ENCODE assay signal across 16 cellular contexts in the genomic region with DNA sequence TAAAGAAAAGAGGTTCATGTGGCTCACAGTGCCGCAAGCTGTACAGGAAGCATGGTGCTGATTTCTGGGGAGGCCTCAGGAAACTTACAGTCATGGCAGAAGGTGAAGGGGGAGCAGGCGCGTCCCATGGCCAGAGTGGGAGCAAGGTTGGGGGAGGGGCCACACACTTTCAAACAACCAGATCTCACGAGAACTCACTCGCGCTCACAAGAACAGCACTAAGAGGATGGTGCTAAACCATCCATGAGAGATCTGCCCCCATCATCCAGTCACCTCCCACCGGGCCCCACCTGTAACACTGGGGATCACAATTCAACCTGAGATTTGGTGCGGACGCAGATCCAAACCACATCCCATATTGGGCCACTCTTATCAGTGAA.
A peak's percentile ranks its signal among the peaks of the same experiment; 100 is the strongest.
DNase-seq lines count a peak whose midpoint lies in the region; ATAC-seq and TF ChIP-seq lines count a peak whose summit lies in the region.
"Had no signal": no experiment of that assay in that cellular context is flagged by ENCODE, and none has a peak within 500 bp of the region (broad histone marks: within the 10 kb centered on the region; RNA-seq: fewer than 3 reads in every experiment).

No MANE protein-coding gene starts in this region.

- peaks cover 7% of the 10 kb centered on the region for H3K4me1 Mint-ChIP-seq in endothelial cell (ENCODE audit: unreplicated experiment)
- H3K4me1 Mint-ChIP-seq in activated CD8-positive, alpha-beta T cell treated with anti-CD3 and anti-CD28 coated beads for 36 hours (ENCODE audit: low read depth), result no peaks in the 10 kb centered on the region
- H3K4me1 Mint-ChIP-seq: CD8-positive, alpha-beta memory T cell had no signal

- H3K27me3 ChIP-seq in BLaER1 treated with 17β-estradiol and CSF1 and Interleukin-3, amounts not matched to agents 10 nM and 100 nM, result no peaks in the 10 kb centered on the region
- H3K27me3 ChIP-seq in RWPE2 (ENCODE audit: insufficient read depth, poor library complexity, severe bottlenecking), result peaks cover 2% of the 10 kb centered on the region

- no peaks in the 10 kb centered on the region for H3K36me3 ChIP-seq in BLaER1 treated with 17β-estradiol and CSF1 and Interleukin-3, amounts not matched to agents 10 nM and 100 nM
- no peaks in the 10 kb centered on the region for H3K36me3 ChIP-seq in RWPE2 (ENCODE audit: low read depth)
- H3K36me3 ChIP-seq: HAP-1 had no signal

- POLR2A ChIA-PET in activated CD8-positive, alpha-beta T cell treated with anti-CD3 and anti-CD28 coated beads for 36 hours (lab: Charles Lee), result no interaction called here

- H3K36me3 Mint-ChIP-seq in endothelial cell (ENCODE audit: low read depth, unreplicated experiment), result no peaks in the 10 kb centered on the region
- H3K36me3 Mint-ChIP-seq in activated CD8-positive, alpha-beta T cell treated with anti-CD3 and anti-CD28 coated beads for 36 hours (ENCODE audit: low read depth), result no peaks in the 10 kb centered on the region
- H3K36me3 Mint-ChIP-seq: CD14-positive monocyte; CD8-positive, alpha-beta memory T cell had no signal

- no peak for ATAC-seq in RWPE2 (ENCODE audit: low read depth)
- ATAC-seq in activated CD8-positive, alpha-beta T cell treated with anti-CD3 and anti-CD28 coated beads for 36 hours, result no peak

- intact Hi-C loops in activated CD8-positive, alpha-beta T cell treated with anti-CD3 and anti-CD28 coated beads for 36 hours (cut with micrococcal nuclease), result no loop called here

- no peak overlapping the region for H3K27ac Mint-ChIP-seq in endothelial cell (ENCODE audit: unreplicated experiment)
- H3K27ac Mint-ChIP-seq in activated CD8-positive, alpha-beta T cell treated with anti-CD3 and anti-CD28 coated beads for 36 hours, result no peak overlapping the region
- H3K27ac Mint-ChIP-seq: CD14-positive monocyte; CD4-positive, alpha-beta T cell; CD8-positive, alpha-beta memory T cell; HFFc6 had no signal

- no peak for TF ChIP-seq CTCF in RWPE2 (IDR thresholded peaks at IDR 0.05; ENCODE audit: poor library complexity, severe bottlenecking)
- TF ChIP-seq CTCF in endothelial cell (IDR thresholded peaks at IDR 0.05; ENCODE audit: unreplicated experiment), result no peak
- TF ChIP-seq CTCF in activated CD8-positive, alpha-beta T cell treated with anti-CD3 and anti-CD28 coated beads for 36 hours (IDR thresholded peaks at IDR 0.05), result no peak

- DNase-seq in RWPE2 (ENCODE audit: low spot score) (peak; percentile 19), endothelial cell (ENCODE audit: low spot score) (no peak), GDM1 (lab: John Stamatoyannopoulos, UW) (no peak), NCI-H69 (lab: John Stamatoyannopoulos, UW) (no peak)
- DNase-seq in activated CD8-positive, alpha-beta T cell treated with anti-CD3 and anti-CD28 coated beads for 36 hours, result no peak
- DNase-seq: CD4-positive, alpha-beta T cell; CD8-positive, alpha-beta memory T cell; DMS 273 treated with DMSO at 0.1 percent for 48 hours; DMS79; EL; GF-D8; GOT3; HFFc6 had no signal

- peaks cover 37 to 68% (median 56%) of the 10 kb centered on the region in 10 experiments for H3K4me1 ChIP-seq in BLaER1 treated with 17β-estradiol and CSF1 and Interleukin-3, amounts not matched to agents 10 nM and 100 nM
- no peaks in the 10 kb centered on the region for H3K4me1 ChIP-seq in RWPE2 (ENCODE audit: insufficient read depth, poor library complexity, severe bottlenecking)
- H3K4me1 ChIP-seq: HAP-1 had no signal

- CTCF ChIA-PET in activated CD8-positive, alpha-beta T cell treated with anti-CD3 and anti-CD28 coated beads for 36 hours (lab: Charles Lee), result no interaction called here

- H3K4me2 ChIP-seq in BLaER1 treated with 17β-estradiol and CSF1 and Interleukin-3, amounts not matched to agents 10 nM and 100 nM, result peak overlapping the region in 10 of 11 experiments; percentile 32 to 93 (median 84); a peak in 17 of 22 replicates

- no peaks in the 10 kb centered on the region for H3K9me3 Mint-ChIP-seq in endothelial cell (ENCODE audit: unreplicated experiment)
- H3K9me3 Mint-ChIP-seq in activated CD8-positive, alpha-beta T cell treated with anti-CD3 and anti-CD28 coated beads for 36 hours, result no peaks in the 10 kb centered on the region
- H3K9me3 Mint-ChIP-seq: CD4-positive, alpha-beta T cell; CD8-positive, alpha-beta memory T cell; HFFc6 had no signal

- H3K9me3 ChIP-seq in BLaER1 treated with 17β-estradiol and CSF1 and Interleukin-3, amounts not matched to agents 10 nM and 100 nM (replicated peaks in 1 of 11), result no peaks in the 10 kb centered on the region
- no peaks in the 10 kb centered on the region for H3K9me3 ChIP-seq in RWPE2 (ENCODE audit: severe bottlenecking)
- H3K9me3 ChIP-seq: HAP-1 had no signal

- H3K4me3 ChIP-seq in BLaER1 treated with 17β-estradiol and CSF1 and Interleukin-3, amounts not matched to agents 10 nM and 100 nM, result no peak overlapping the region
- no peak overlapping the region for H3K4me3 ChIP-seq in RWPE2 (ENCODE audit: severe bottlenecking)
- H3K4me3 ChIP-seq: HAP-1 had no signal

- H3K27me3 Mint-ChIP-seq in endothelial cell (ENCODE audit: unreplicated experiment), result peaks cover 8% of the 10 kb centered on the region
- no peaks in the 10 kb centered on the region for H3K27me3 Mint-ChIP-seq in activated CD8-positive, alpha-beta T cell treated with anti-CD3 and anti-CD28 coated beads for 36 hours
- H3K27me3 Mint-ChIP-seq: CD4-positive, alpha-beta T cell had no signal

- peak overlapping the region in 2 of 11 experiments; percentile 89 to 94; a peak in 2 of 22 replicates for H3K27ac ChIP-seq in BLaER1 treated with 17β-estradiol and CSF1 and Interleukin-3, amounts not matched to agents 10 nM and 100 nM
- no peak overlapping the region for H3K27ac ChIP-seq in RWPE2 (ENCODE audit: poor library complexity, severe bottlenecking)

- H4K20me1 ChIP-seq in BLaER1 treated with 17β-estradiol and CSF1 and Interleukin-3, amounts not matched to agents 10 nM and 100 nM, result no peaks in the 10 kb centered on the region

- no peak overlapping the region for H3K9ac ChIP-seq in BLaER1 treated with 17β-estradiol and CSF1 and Interleukin-3, amounts not matched to agents 10 nM and 100 nM

- peak overlapping the region; percentile 65 for H3K4me3 Mint-ChIP-seq in endothelial cell (ENCODE audit: unreplicated experiment)
- no peak overlapping the region for H3K4me3 Mint-ChIP-seq in activated CD8-positive, alpha-beta T cell treated with anti-CD3 and anti-CD28 coated beads for 36 hours
- H3K4me3 Mint-ChIP-seq: CD14-positive monocyte; CD4-positive, alpha-beta T cell; CD8-positive, alpha-beta memory T cell; HFFc6 had no signal
